ENCODE assay signal across 1 cellular context in the genomic region with DNA sequence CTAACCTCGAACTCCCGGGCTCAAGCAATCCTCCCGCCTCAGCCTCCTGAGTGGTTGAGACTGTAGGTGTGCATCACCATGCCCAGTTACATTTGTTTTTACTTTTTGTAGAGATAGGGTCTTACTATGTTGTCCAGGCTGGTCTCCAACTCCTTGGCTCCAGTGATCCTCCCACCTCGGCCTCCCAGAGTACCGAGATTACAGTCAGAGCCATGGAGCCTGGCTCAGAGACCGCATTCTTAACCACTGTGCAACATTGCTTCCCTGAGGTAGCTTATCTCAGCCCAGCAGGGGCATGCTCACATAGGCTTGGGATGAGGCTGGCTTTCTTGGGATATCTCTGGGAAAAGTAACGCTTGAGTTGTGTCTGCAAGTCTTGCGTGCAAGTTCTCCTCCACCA.
TF ChIP-seq lines count a peak whose summit lies in the region.

No MANE protein-coding gene starts in this region.

TF ChIP-seq in GM23338, 12 proteins besides CTCF, POLR2A, EP300 and RAD21 (continued from another document):
- TF ChIP-seq, protein P1, sequence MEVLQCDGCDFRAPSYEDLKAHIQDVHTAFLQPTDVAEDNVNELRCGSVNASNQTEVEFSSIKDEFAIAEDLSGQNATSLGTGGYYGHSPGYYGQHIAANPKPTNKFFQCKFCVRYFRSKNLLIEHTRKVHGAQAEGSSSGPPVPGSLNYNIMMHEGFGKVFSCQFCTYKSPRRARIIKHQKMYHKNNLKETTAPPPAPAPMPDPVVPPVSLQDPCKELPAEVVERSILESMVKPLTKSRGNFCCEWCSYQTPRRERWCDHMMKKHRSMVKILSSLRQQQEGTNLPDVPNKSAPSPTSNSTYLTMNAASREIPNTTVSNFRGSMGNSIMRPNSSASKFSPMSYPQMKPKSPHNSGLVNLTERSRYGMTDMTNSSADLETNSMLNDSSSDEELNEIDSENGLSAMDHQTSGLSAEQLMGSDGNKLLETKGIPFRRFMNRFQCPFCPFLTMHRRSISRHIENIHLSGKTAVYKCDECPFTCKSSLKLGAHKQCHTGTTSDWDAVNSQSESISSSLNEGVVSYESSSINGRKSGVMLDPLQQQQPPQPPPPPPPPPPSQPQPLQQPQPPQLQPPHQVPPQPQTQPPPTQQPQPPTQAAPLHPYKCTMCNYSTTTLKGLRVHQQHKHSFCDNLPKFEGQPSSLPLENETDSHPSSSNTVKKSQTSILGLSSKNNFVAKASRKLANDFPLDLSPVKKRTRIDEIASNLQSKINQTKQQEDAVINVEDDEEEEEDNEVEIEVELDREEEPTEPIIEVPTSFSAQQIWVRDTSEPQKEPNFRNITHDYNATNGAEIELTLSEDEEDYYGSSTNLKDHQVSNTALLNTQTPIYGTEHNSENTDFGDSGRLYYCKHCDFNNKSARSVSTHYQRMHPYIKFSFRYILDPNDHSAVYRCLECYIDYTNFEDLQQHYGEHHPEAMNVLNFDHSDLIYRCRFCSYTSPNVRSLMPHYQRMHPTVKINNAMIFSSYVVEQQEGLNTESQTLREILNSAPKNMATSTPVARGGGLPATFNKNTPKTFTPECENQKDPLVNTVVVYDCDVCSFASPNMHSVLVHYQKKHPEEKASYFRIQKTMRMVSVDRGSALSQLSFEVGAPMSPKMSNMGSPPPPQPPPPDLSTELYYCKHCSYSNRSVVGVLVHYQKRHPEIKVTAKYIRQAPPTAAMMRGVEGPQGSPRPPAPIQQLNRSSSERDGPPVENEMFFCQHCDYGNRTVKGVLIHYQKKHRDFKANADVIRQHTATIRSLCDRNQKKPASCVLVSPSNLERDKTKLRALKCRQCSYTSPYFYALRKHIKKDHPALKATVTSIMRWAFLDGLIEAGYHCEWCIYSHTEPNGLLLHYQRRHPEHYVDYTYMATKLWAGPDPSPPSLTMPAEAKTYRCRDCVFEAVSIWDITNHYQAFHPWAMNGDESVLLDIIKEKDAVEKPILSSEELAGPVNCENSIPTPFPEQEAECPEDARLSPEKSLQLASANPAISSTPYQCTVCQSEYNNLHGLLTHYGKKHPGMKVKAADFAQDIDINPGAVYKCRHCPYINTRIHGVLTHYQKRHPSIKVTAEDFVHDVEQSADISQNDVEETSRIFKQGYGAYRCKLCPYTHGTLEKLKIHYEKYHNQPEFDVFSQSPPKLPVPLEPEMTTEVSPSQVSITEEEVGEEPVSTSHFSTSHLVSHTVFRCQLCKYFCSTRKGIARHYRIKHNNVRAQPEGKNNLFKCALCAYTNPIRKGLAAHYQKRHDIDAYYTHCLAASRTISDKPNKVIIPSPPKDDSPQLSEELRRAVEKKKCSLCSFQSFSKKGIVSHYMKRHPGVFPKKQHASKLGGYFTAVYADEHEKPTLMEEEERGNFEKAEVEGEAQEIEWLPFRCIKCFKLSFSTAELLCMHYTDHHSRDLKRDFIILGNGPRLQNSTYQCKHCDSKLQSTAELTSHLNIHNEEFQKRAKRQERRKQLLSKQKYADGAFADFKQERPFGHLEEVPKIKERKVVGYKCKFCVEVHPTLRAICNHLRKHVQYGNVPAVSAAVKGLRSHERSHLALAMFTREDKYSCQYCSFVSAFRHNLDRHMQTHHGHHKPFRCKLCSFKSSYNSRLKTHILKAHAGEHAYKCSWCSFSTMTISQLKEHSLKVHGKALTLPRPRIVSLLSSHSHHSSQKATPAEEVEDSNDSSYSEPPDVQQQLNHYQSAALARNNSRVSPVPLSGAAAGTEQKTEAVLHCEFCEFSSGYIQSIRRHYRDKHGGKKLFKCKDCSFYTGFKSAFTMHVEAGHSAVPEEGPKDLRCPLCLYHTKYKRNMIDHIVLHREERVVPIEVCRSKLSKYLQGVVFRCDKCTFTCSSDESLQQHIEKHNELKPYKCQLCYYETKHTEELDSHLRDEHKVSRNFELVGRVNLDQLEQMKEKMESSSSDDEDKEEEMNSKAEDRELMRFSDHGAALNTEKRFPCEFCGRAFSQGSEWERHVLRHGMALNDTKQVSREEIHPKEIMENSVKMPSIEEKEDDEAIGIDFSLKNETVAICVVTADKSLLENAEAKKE (CRISPR knock-in tag; IDR thresholded peaks at IDR 0.05), result no peak
